15 cellular contexts compared by ENCODE assay signal in genomic region chr21:17391811-17392340, GRCh38.
DNase-seq lines count a peak whose midpoint lies in the region; ATAC-seq and TF ChIP-seq lines count a peak whose summit lies in the region.
"Had no signal": no experiment of that assay in that cellular context is flagged by ENCODE, and none has a peak within 500 bp of the region (broad histone marks: within the 10 kb centered on the region; RNA-seq: fewer than 3 reads in every experiment).

No MANE protein-coding gene starts in this region.

- POLR2A ChIA-PET in MCF 10A (lab: Yijun Ruan, JAX): interaction anchor here (0.7 kb wide), 2 partner anchors 70 to 120 kb away, joined by 3 to 4 read pairs; no protein-coding TSS in a partner anchor

- no peaks in the 10 kb centered on the region for H3K9me3 ChIP-seq in breast epithelium

- no peaks in the 10 kb centered on the region for H3K27me3 ChIP-seq in breast epithelium

- TF ChIP-seq CTCF in MCF 10A (IDR thresholded peaks at IDR 0.05; ENCODE audit: unreplicated experiment) (no peak), breast epithelium (IDR thresholded peaks at IDR 0.05) (no peak)

- no peaks in the 10 kb centered on the region for H3K4me1 ChIP-seq in breast epithelium

- no peaks in the 10 kb centered on the region for H3K9me3 Mint-ChIP-seq in MCF 10A (ENCODE audit: unreplicated experiment)

- ATAC-seq in esophagus mucosa: peak; percentile 89
- ATAC-seq in HG03439 (IDR thresholded peaks at IDR 0.05; ENCODE audit: unreplicated experiment): no peak

- H3K4me3 ChIP-seq in breast epithelium: no peak overlapping the region

- no peak overlapping the region for H3K27ac Mint-ChIP-seq in MCF 10A (ENCODE audit: low read depth, unreplicated experiment)

- no peaks in the 10 kb centered on the region for H3K27me3 Mint-ChIP-seq in MCF 10A (ENCODE audit: insufficient read depth, unreplicated experiment)

- no peaks in the 10 kb centered on the region for H3K36me3 ChIP-seq in breast epithelium

- no TSS peak for BruUV-seq in MCF 10A (replicated peaks; lab: Mats Ljungman, UMichigan)

- DNase-seq in MCF 10A (ENCODE audit: unreplicated experiment) (peak; percentile 48), breast epithelium (ENCODE audit: low spot score in 2 of 2) (no peak), NCI-H748 treated with DMSO at 0.1 percent for 48 hours (lab: John Stamatoyannopoulos, UW) (peak; percentile 19), NCI-H1694 treated with DMSO at 0.1 percent for 48 hours (lab: John Stamatoyannopoulos, UW) (no peak), SK-N-DZ (ENCODE audit: low spot score) (no peak)
- DNase-seq: GOT3, KG1, MM.1S, NCI-H1105, NCI-H1930, NCI-H2227 treated with DMSO at 0.1 percent for 48 hours, NCI-H82 had no signal

- H3K4me1 Mint-ChIP-seq in MCF 10A (ENCODE audit: insufficient read depth, unreplicated experiment): no peaks in the 10 kb centered on the region

- no peak for TF ChIP-seq POLR2A in breast epithelium (IDR thresholded peaks at IDR 0.05)

- no peak overlapping the region for H3K27ac ChIP-seq in breast epithelium
- H3K27ac ChIP-seq: HL-60 had no signal

- H3K4me3 Mint-ChIP-seq in MCF 10A (ENCODE audit: unreplicated experiment): no peak overlapping the region

- CTCF ChIA-PET in MCF 10A (lab: Yijun Ruan, JAX): interaction anchor here (0.6 to 2.9 kb wide), 5 partner anchors 34 to 365 kb away, joined by 3 to 17 read pairs (median 9); partner anchors contain the start of gene CXADR

- intact Hi-C loops in MCF 10A (cut with micrococcal nuclease): no loop called here
- intact Hi-C loops in breast epithelium (cut with DNase I; ENCODE audit: low total_unique reads): no loop called here

- no peaks in the 10 kb centered on the region for H3K36me3 Mint-ChIP-seq in MCF 10A (ENCODE audit: insufficient read depth, unreplicated experiment)

Comparison
In these comparisons a context has a peak if more than half of its experiments do, and no peak if none do; other contexts are left out.
1. DNase-seq: peak in MCF 10A (single experiment) and NCI-H748 treated with DMSO at 0.1 percent for 48 hours (single experiment); none in breast epithelium (0 of 2), NCI-H1694 treated with DMSO at 0.1 percent for 48 hours (single experiment) and SK-N-DZ (single experiment).